9 cellular contexts compared by ENCODE assay signal in genomic region chr10:26215923-26216576, GRCh38. TPM values are rescaled to one million over a fixed set of nuclear protein-coding genes. Genes with fewer than 3 reads are reported as not detected.
DNase-seq lines count a peak whose midpoint lies in the region; ATAC-seq and TF ChIP-seq lines count a peak whose summit lies in the region.
"Had no signal": no experiment of that assay in that cellular context is flagged by ENCODE, and none has a peak within 500 bp of the region (broad histone marks: within the 10 kb centered on the region; RNA-seq: fewer than 3 reads in every experiment).

No MANE protein-coding gene starts in this region.

- peak overlapping the region; percentile 85 for H2AFZ ChIP-seq in GM23338

- peaks cover 55% of the 10 kb centered on the region for H3K4me1 Mint-ChIP-seq in GM23338

- peak overlapping the region; percentile 91 for H3K4me2 ChIP-seq in GM23338

- H3K4me3 ChIP-seq in GM23338 (peak overlapping the region; percentile 75), fibroblast of pulmonary artery (replicated peaks; ENCODE audit: low read depth, low read length) (no peak overlapping the region)

- H4K20me1 ChIP-seq in GM23338 (replicated peaks; ENCODE audit: insufficient read depth), result no peaks in the 10 kb centered on the region

- no peaks in the 10 kb centered on the region; the same call in 2 of the 3 replicates for H3K9me3 Mint-ChIP-seq in GM23338

- no peak overlapping the region for H3K27ac ChIP-seq in GM23338 (ENCODE audit: low read depth)

- H3K79me2 ChIP-seq in GM23338 (replicated peaks; ENCODE audit: insufficient read depth), result no peaks in the 10 kb centered on the region

- H3K9me2 ChIP-seq in GM23338 (ENCODE audit: insufficient read depth), result no peaks in the 10 kb centered on the region

- peaks cover 94% of the 10 kb centered on the region for H3K27me3 ChIP-seq in GM23338 (ENCODE audit: insufficient read depth)

- TF ChIP-seq CTCF in GM23338 (conservative IDR thresholded peaks at IDR 0.05; ENCODE audit: low read depth in 2 of 2), result no peak
- no peak for TF ChIP-seq CTCF in fibroblast of pulmonary artery (IDR thresholded peaks at IDR 0.05; ENCODE audit: low read length, missing control alignments)

- ATAC-seq in GM23338 (peak; percentile 50), GM19397 (IDR thresholded peaks at IDR 0.05; ENCODE audit: unreplicated experiment) (no peak), HG03159 (IDR thresholded peaks at IDR 0.05; ENCODE audit: unreplicated experiment) (no peak)

- peaks cover 64% of the 10 kb centered on the region for H3K4me1 ChIP-seq in GM23338 (ENCODE audit: insufficient read depth)

- H3K27ac Mint-ChIP-seq in GM23338, result no peak overlapping the region; the same call in 1 of the 2 replicates

- no peaks in the 10 kb centered on the region for H3K36me3 ChIP-seq in GM23338 (ENCODE audit: insufficient read depth)

- no peaks in the 10 kb centered on the region; the same call in 2 of the 3 replicates for H3K36me3 Mint-ChIP-seq in GM23338 (ENCODE audit: low read depth)

- peaks cover 60% of the 10 kb centered on the region for H3K27me3 Mint-ChIP-seq in GM23338 (ENCODE audit: insufficient read depth, low read depth, poor library complexity)

- H3K4me3 Mint-ChIP-seq in GM23338, result peak overlapping the region; percentile 76

- peaks cover 12% of the 10 kb centered on the region; the same call in 1 of the 2 replicates for H3F3A ChIP-seq in GM23338 (replicated peaks; ENCODE audit: low read depth)

- DNase-seq in GM23338 (ENCODE audit: low spot score), result peak; percentile 82
- peak; percentile 0 for DNase-seq in fibroblast of pulmonary artery (ENCODE audit: low read depth)
- DNase-seq in renal cortical epithelial cell (ENCODE audit: low read depth), result peak; percentile 1
- DNase-seq in OCI-M1 (lab: John Stamatoyannopoulos, UW), result no peak
- DNase-seq in AML-193 (lab: John Stamatoyannopoulos, UW), result no peak

TF ChIP-seq in GM23338, 12 proteins besides CTCF, POLR2A, EP300 and RAD21:
- TF ChIP-seq NANOG (IDR thresholded peaks at IDR 0.05; ENCODE audit: borderline replicate concordance) (no peak), CREB1 (CRISPR knock-in tag; IDR thresholded peaks at IDR 0.05; ENCODE audit: low read depth) (0 out of 2 replicates have a peak, but pooled peaks have one; percentile 50), POLR2AphosphoS5 (IDR thresholded peaks at IDR 0.05; ENCODE audit: low read depth) (no peak), REST (IDR thresholded peaks at IDR 0.05; ENCODE audit: unreplicated experiment) (peak; percentile 80)

TF ChIP-seq in PFSK-1, 5 proteins besides CTCF, POLR2A, EP300 and RAD21:
- TF ChIP-seq FOXP2 (optimal IDR thresholded peaks at IDR 0.05; ENCODE audit: borderline replicate concordance, extremely low read depth, extremely low read length, insufficient read depth) (no peak), TAF1 (IDR thresholded peaks at IDR 0.05; ENCODE audit: borderline replicate concordance, insufficient read depth, low read length) (no peak), POLR2AphosphoS5 (IDR thresholded peaks at IDR 0.05; ENCODE audit: low read depth, low read length) (no peak), REST (IDR thresholded peaks at IDR 0.05; ENCODE audit: insufficient read depth in 1 of 2, low read depth in 2 of 2, low read length in 2 of 2) (peak; percentile 20 to 87; a peak in 2 of 4 replicates), SIN3A (IDR thresholded peaks at IDR 0.05; ENCODE audit: borderline replicate concordance, insufficient read depth, low read length) (no peak)

RNA-seq across cellular contexts. Expression of gene GAD2, which starts 0.5 kb away (rescaled TPM):
- total RNA-seq in GM23338 (2014; rRNA removed; shearing (Covaris generic)), result 0.56 and 5.6 TPM in 2 replicates
- polyA plus RNA-seq in GM23338 (2016; fragmentation: Nextera tagmentation; extraction: Ambion mirVana), result 0.86 and 1.6 TPM in 2 replicates
- not detected for polyA plus RNA-seq in PFSK-1 (2012; ENCODE audit: insufficient read length, low read depth)
- not detected in 2 replicates for total RNA-seq in renal cortical epithelial cell
- total RNA-seq: glomerular endothelial cell had no signal

Comparison
In these comparisons a context has a peak if more than half of its experiments do, and no peak if none do; other contexts are left out.
1. DNase-seq: peak in GM23338 (single experiment), fibroblast of pulmonary artery (single experiment) and renal cortical epithelial cell (single experiment); none in OCI-M1 (single experiment) and AML-193 (0 of 2).